In genomic region chr12:62701492-62701891, GRCh38 we compare ENCODE assay signal across 18 cellular contexts.
"Had no signal": no experiment of that assay in that cellular context is flagged by ENCODE, and none has a peak within 500 bp of the region (broad histone marks: within the 10 kb centered on the region; RNA-seq: fewer than 3 reads in every experiment).

No MANE protein-coding gene starts in this region.

- H3K4me1 ChIP-seq: pancreas, psoas muscle had no signal

- DNase-seq: activated CD8-positive, alpha-beta memory T cell treated with anti-CD3 and anti-CD28 coated beads, Interleukin-2, amount 50 U/mL, for 48 hours; activated naive CD4-positive, alpha-beta T cell treated with Interleukin-2 at 50 U/mL for 16 hours; activated naive CD8-positive, alpha-beta T cell treated with anti-CD3 and anti-CD28 coated beads for 36 hours; activated T-cell treated with anti-CD3 and anti-CD28 coated beads, Interleukin-2, amount 50 U/mL, for 4 hours; cortex of kidney; foreskin fibroblast; pancreas; psoas muscle; stimulated activated CD4-positive, alpha-beta T cell treated with anti-CD3 and anti-CD28 coated beads, Interleukin-4, amount 100 ng/mL, for 24 hours; stimulated activated naive CD4-positive, alpha-beta T cell treated with Interleukin-2 at 50 U/mL for 16 hours; T-helper 1 cell had no signal

- ATAC-seq: activated T-cell treated with anti-CD3 and anti-CD28 coated beads, Interleukin-2, amount 50 U/mL, for 4 hours; left lobe of liver; WTC11 had no signal

- H3K27me3 ChIP-seq: neutrophil, pancreas, right atrium auricular region had no signal

- H3K27ac ChIP-seq: epithelial cell of prostate, neutrophil, pancreas had no signal

- H3K4me3 ChIP-seq: pancreas, psoas muscle, right atrium auricular region, thoracic aorta had no signal

- H3K9me3 ChIP-seq: neutrophil, pancreas, psoas muscle, right atrium auricular region, thoracic aorta had no signal

- H3K36me3 ChIP-seq: neutrophil, pancreas, right atrium auricular region, thoracic aorta had no signal

- FAIRE-seq: pancreas, TTC549 had no signal
